1 cellular context compared by ENCODE assay signal in genomic region chr6:27295301-27296079, GRCh38.
TF ChIP-seq lines count a peak whose summit lies in the region.

No MANE protein-coding gene starts in this region.

TF ChIP-seq in K562, 482 proteins besides CTCF, POLR2A, EP300 and RAD21 (continues in another document):
- 0 out of 2 replicates have a peak, but pooled peaks have one; percentile 53 for TF ChIP-seq ZBTB49 (CRISPR knock-in tag; IDR thresholded peaks at IDR 0.05; ENCODE audit: borderline replicate concordance)
- peak; percentile 45; the same call in 1 of the 2 replicates for TF ChIP-seq MEF2D (tag; conservative IDR thresholded peaks at IDR 0.05; ENCODE audit: low read depth)
- TF ChIP-seq FOXM1 (IDR thresholded peaks at IDR 0.05; ENCODE audit: low read depth), result no peak; the same call in 1 of the 2 replicates
- no peak for TF ChIP-seq FOXM1 (CRISPR knock-in tag; IDR thresholded peaks at IDR 0.05; ENCODE audit: low read depth)
- no peak for TF ChIP-seq RBM34 (IDR thresholded peaks at IDR 0.05; ENCODE audit: borderline replicate concordance, insufficient read depth, low read length)
- TF ChIP-seq KDM1A (IDR thresholded peaks at IDR 0.05), result peak; percentile 97 to 98
- TF ChIP-seq HDAC8 (tag; IDR thresholded peaks at IDR 0.05), result 0 out of 2 replicates have a peak, but pooled peaks have one; percentile 69
- TF ChIP-seq BRD4 (IDR thresholded peaks at IDR 0.05), result peak; percentile 55; the same call in 1 of the 2 replicates
- no peak for TF ChIP-seq EWSR1 (IDR thresholded peaks at IDR 0.05; ENCODE audit: borderline replicate concordance, low read depth, partially characterized antibody)
- TF ChIP-seq RCOR1 (IDR thresholded peaks at IDR 0.05; ENCODE audit: borderline replicate concordance in 1 of 2, low read depth in 2 of 2, low read length in 2 of 2), result peak; percentile 88 to 91
- TF ChIP-seq PTTG1 (tag; IDR thresholded peaks at IDR 0.05; ENCODE audit: low read depth), result peak; percentile 53; the same call in 1 of the 2 replicates
- TF ChIP-seq CHD1 (IDR thresholded peaks at IDR 0.05; ENCODE audit: low read length), result no peak
- 0 out of 2 replicates have a peak, but pooled peaks have one; percentile 9 for TF ChIP-seq ZNF75A (CRISPR knock-in tag; IDR thresholded peaks at IDR 0.05)
- peak; percentile 85 for TF ChIP-seq ZBTB8A (IDR thresholded peaks at IDR 0.05; ENCODE audit: partially characterized antibody)
- no peak for TF ChIP-seq NR4A1 (CRISPR knock-in tag; IDR thresholded peaks at IDR 0.05)
- peak; percentile 50; the same call in 1 of the 2 replicates for TF ChIP-seq NR4A1 (tag; IDR thresholded peaks at IDR 0.05)
- peak; percentile 90; the same call in 1 of the 2 replicates for TF ChIP-seq LARP7 (IDR thresholded peaks at IDR 0.05)
- peak; percentile 63; the same call in 1 of the 2 replicates for TF ChIP-seq DMBX1 (CRISPR knock-in tag; IDR thresholded peaks at IDR 0.05; ENCODE audit: borderline replicate concordance)
- TF ChIP-seq, protein P1, sequence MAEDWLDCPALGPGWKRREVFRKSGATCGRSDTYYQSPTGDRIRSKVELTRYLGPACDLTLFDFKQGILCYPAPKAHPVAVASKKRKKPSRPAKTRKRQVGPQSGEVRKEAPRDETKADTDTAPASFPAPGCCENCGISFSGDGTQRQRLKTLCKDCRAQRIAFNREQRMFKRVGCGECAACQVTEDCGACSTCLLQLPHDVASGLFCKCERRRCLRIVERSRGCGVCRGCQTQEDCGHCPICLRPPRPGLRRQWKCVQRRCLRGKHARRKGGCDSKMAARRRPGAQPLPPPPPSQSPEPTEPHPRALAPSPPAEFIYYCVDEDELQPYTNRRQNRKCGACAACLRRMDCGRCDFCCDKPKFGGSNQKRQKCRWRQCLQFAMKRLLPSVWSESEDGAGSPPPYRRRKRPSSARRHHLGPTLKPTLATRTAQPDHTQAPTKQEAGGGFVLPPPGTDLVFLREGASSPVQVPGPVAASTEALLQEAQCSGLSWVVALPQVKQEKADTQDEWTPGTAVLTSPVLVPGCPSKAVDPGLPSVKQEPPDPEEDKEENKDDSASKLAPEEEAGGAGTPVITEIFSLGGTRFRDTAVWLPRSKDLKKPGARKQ (CRISPR knock-in tag; IDR thresholded peaks at IDR 0.05), result no peak
- no peak for TF ChIP-seq SPI1 (IDR thresholded peaks at IDR 0.05; ENCODE audit: borderline replicate concordance, low read depth, low read length)
- TF ChIP-seq ZSCAN29 (IDR thresholded peaks at IDR 0.05), result peak; percentile 92
- peak in 1 of 2 experiments; percentile 95; a peak in 2 of 3 replicates for TF ChIP-seq CBX3 (IDR thresholded peaks at IDR 0.05; ENCODE audit: borderline replicate concordance in 1 of 2, low read length in 2 of 2)
- TF ChIP-seq EP400 (IDR thresholded peaks at IDR 0.05), result peak; percentile 49
- peak; percentile 36 for TF ChIP-seq HES1 (IDR thresholded peaks at IDR 0.05; ENCODE audit: low read depth)
- TF ChIP-seq TOE1 (IDR thresholded peaks at IDR 0.05; ENCODE audit: borderline replicate concordance), result peak; percentile 37; the same call in 1 of the 2 replicates
- no peak for TF ChIP-seq TOE1 (CRISPR knock-in tag; IDR thresholded peaks at IDR 0.05; ENCODE audit: borderline replicate concordance, low read depth)
- 0 out of 2 replicates have a peak, but pooled peaks have one; percentile 14 for TF ChIP-seq EHMT2 (IDR thresholded peaks at IDR 0.05)
- no peak for TF ChIP-seq ZNF76 (CRISPR knock-in tag; IDR thresholded peaks at IDR 0.05; ENCODE audit: borderline replicate concordance)
- TF ChIP-seq E2F6 (IDR thresholded peaks at IDR 0.05; ENCODE audit: borderline replicate concordance in 1 of 2, extremely low read depth in 1 of 2, insufficient read depth in 1 of 2, insufficient read length in 1 of 2, low read depth in 1 of 2, low read length in 1 of 2, poor library complexity in 1 of 2, severe bottlenecking in 1 of 2), result peak in 1 of 2 experiments; percentile 54
- 0 out of 2 replicates have a peak, but pooled peaks have one; percentile 8 for TF ChIP-seq ATF4 (CRISPR knock-in tag; IDR thresholded peaks at IDR 0.05)
- peak; percentile 36; the same call in 1 of the 2 replicates for TF ChIP-seq ZFX (CRISPR knock-in tag; IDR thresholded peaks at IDR 0.05)
- no peak for TF ChIP-seq USF2 (CRISPR knock-in tag; IDR thresholded peaks at IDR 0.05)
- TF ChIP-seq, protein P2, sequence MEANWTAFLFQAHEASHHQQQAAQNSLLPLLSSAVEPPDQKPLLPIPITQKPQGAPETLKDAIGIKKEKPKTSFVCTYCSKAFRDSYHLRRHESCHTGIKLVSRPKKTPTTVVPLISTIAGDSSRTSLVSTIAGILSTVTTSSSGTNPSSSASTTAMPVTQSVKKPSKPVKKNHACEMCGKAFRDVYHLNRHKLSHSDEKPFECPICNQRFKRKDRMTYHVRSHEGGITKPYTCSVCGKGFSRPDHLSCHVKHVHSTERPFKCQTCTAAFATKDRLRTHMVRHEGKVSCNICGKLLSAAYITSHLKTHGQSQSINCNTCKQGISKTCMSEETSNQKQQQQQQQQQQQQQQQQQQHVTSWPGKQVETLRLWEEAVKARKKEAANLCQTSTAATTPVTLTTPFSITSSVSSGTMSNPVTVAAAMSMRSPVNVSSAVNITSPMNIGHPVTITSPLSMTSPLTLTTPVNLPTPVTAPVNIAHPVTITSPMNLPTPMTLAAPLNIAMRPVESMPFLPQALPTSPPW (CRISPR knock-in tag; IDR thresholded peaks at IDR 0.05), result peak; percentile 51
- TF ChIP-seq GATA2 (CRISPR knock-in tag; IDR thresholded peaks at IDR 0.05), result 0 out of 2 replicates have a peak, but pooled peaks have one; percentile 32
- TF ChIP-seq ESRRB (CRISPR knock-in tag; IDR thresholded peaks at IDR 0.05; ENCODE audit: borderline replicate concordance), result no peak
- no peak for TF ChIP-seq TCF7 (IDR thresholded peaks at IDR 0.05; ENCODE audit: borderline replicate concordance)
- peak in 1 of 2 experiments; percentile 66; a peak in 1 of 4 replicates for TF ChIP-seq SRF (CRISPR knock-in tag; IDR thresholded peaks at IDR 0.05)
- TF ChIP-seq TAF9B (IDR thresholded peaks at IDR 0.05; ENCODE audit: partially characterized antibody), result no peak
- peak; percentile 92 for TF ChIP-seq ADNP (tag; IDR thresholded peaks at IDR 0.05)
- TF ChIP-seq U2AF2 (optimal IDR thresholded peaks at IDR 0.05; ENCODE audit: low read depth, low read length), result no peak
- no peak for TF ChIP-seq RBFOX2 (IDR thresholded peaks at IDR 0.05; ENCODE audit: low read depth, low read length)
- 0 out of 2 replicates have a peak, but pooled peaks have one; percentile 15 for TF ChIP-seq ELF1 (tag; IDR thresholded peaks at IDR 0.05)
- no peak for TF ChIP-seq C11orf30 (IDR thresholded peaks at IDR 0.05; ENCODE audit: low read depth)
- TF ChIP-seq MLLT1 (IDR thresholded peaks at IDR 0.05), result peak; percentile 47 to 72
- no peak for TF ChIP-seq HSF4 (CRISPR knock-in tag; IDR thresholded peaks at IDR 0.05; ENCODE audit: borderline replicate concordance)
- no peak for TF ChIP-seq KLF10 (CRISPR knock-in tag; IDR thresholded peaks at IDR 0.05)
- TF ChIP-seq ZNF696 (CRISPR knock-in tag; conservative IDR thresholded peaks at IDR 0.05), result 0 out of 2 replicates have a peak, but pooled peaks have one; percentile 25
- TF ChIP-seq XRCC3 (IDR thresholded peaks at IDR 0.05), result peak; percentile 41; the same call in 1 of the 2 replicates
- TF ChIP-seq, protein P3, sequence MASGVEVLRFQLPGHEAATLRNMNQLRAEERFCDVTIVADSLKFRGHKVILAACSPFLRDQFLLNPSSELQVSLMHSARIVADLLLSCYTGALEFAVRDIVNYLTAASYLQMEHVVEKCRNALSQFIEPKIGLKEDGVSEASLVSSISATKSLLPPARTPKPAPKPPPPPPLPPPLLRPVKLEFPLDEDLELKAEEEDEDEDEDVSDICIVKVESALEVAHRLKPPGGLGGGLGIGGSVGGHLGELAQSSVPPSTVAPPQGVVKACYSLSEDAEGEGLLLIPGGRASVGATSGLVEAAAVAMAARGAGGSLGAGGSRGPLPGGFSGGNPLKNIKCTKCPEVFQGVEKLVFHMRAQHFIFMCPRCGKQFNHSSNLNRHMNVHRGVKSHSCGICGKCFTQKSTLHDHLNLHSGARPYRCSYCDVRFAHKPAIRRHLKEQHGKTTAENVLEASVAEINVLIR (CRISPR knock-in tag; IDR thresholded peaks at IDR 0.05), result no peak
- peak; percentile 88; the same call in 1 of the 2 replicates for TF ChIP-seq PHF21A (IDR thresholded peaks at IDR 0.05; ENCODE audit: borderline replicate concordance, low read depth)
- peak; percentile 95 for TF ChIP-seq ARNT (IDR thresholded peaks at IDR 0.05)
- no peak for TF ChIP-seq IRF2 (CRISPR knock-in tag; IDR thresholded peaks at IDR 0.05)
